Comparison of ENCODE assay signal across 16 cellular contexts in genomic region chr6:13688692-13689196, GRCh38. TPM values are rescaled to one million over a fixed set of nuclear protein-coding genes. Genes with fewer than 3 reads are reported as not detected.
DNase-seq lines count a peak whose midpoint lies in the region; ATAC-seq and TF ChIP-seq lines count a peak whose summit lies in the region.
"Had no signal": no experiment of that assay in that cellular context is flagged by ENCODE, and none has a peak within 500 bp of the region (broad histone marks: within the 10 kb centered on the region; RNA-seq: fewer than 3 reads in every experiment).

No MANE protein-coding gene starts in this region.

- no peaks in the 10 kb centered on the region for H3K9me2 ChIP-seq in PC-9 (ENCODE audit: insufficient read depth)

- H3K27me3 Mint-ChIP-seq in MCF 10A (ENCODE audit: insufficient read depth, unreplicated experiment) (no peaks in the 10 kb centered on the region), type B pancreatic cell (no peaks in the 10 kb centered on the region)
- H3K27me3 Mint-ChIP-seq in central memory CD8-positive, alpha-beta T cell, result no peaks in the 10 kb centered on the region

- no peaks in the 10 kb centered on the region for H3K36me3 ChIP-seq in breast epithelium
- H3K36me3 ChIP-seq in PC-9 (ENCODE audit: low read depth), result peaks cover 16% of the 10 kb centered on the region

- peaks cover 34% of the 10 kb centered on the region; the same call in 1 of the 2 replicates for H4K20me1 ChIP-seq in PC-9 (ENCODE audit: insufficient read depth)

- H3K36me3 Mint-ChIP-seq in MCF 10A (ENCODE audit: insufficient read depth, unreplicated experiment) (peaks cover 46% of the 10 kb centered on the region), type B pancreatic cell (peaks cover 39% of the 10 kb centered on the region)
- H3K36me3 Mint-ChIP-seq in central memory CD8-positive, alpha-beta T cell (ENCODE audit: insufficient read depth), result peaks cover 21% of the 10 kb centered on the region

- H3K4me3 Mint-ChIP-seq in MCF 10A (ENCODE audit: unreplicated experiment) (no peak overlapping the region), type B pancreatic cell (no peak overlapping the region)
- peak overlapping the region; percentile 0 for H3K4me3 Mint-ChIP-seq in central memory CD8-positive, alpha-beta T cell

- no peak overlapping the region for H2AFZ ChIP-seq in PC-9

- no peak for TF ChIP-seq POLR2A in breast epithelium (IDR thresholded peaks at IDR 0.05)

- peaks cover 93% of the 10 kb centered on the region for H3K79me2 ChIP-seq in PC-9 (ENCODE audit: low read depth)

- CTCF ChIA-PET in MCF 10A (lab: Yijun Ruan, JAX) (no interaction called here), PC-9 (lab: Charles Lee) (no interaction called here)

- H3F3A ChIP-seq in PC-9 (ENCODE audit: insufficient read depth, low read depth), result peaks cover 28% of the 10 kb centered on the region

- intact Hi-C loops in MCF 10A (cut with micrococcal nuclease) (no loop called here), breast epithelium (cut with DNase I; ENCODE audit: low total_unique reads) (no loop called here), PC-9 (cut with micrococcal nuclease; ENCODE audit: unreplicated experiment) (no loop called here)

- H3K4me2 ChIP-seq in PC-9, result no peak overlapping the region

- no peak overlapping the region for H3K27ac ChIP-seq in breast epithelium
- peak overlapping the region; percentile 38; the same call in 1 of the 2 replicates for H3K27ac ChIP-seq in PC-9

- H3K27ac Mint-ChIP-seq in MCF 10A (ENCODE audit: low read depth, unreplicated experiment), result peak overlapping the region; percentile 4
- H3K27ac Mint-ChIP-seq in central memory CD8-positive, alpha-beta T cell (ENCODE audit: low read depth), result peak overlapping the region; percentile 95
- peak overlapping the region; percentile 62 for H3K27ac Mint-ChIP-seq in type B pancreatic cell

- H3K9me3 Mint-ChIP-seq in MCF 10A (ENCODE audit: unreplicated experiment) (no peaks in the 10 kb centered on the region), type B pancreatic cell (no peaks in the 10 kb centered on the region)
- no peaks in the 10 kb centered on the region for H3K9me3 Mint-ChIP-seq in central memory CD8-positive, alpha-beta T cell

- BruUV-seq in MCF 10A (replicated peaks; lab: Mats Ljungman, UMichigan), result no TSS peak
- no TSS peak for BruUV-seq in PC-9 (replicated peaks; lab: Mats Ljungman, UMichigan)

- peak; percentile 5 for ATAC-seq in central memory CD8-positive, alpha-beta T cell (replicated peaks; ENCODE audit: extremely low read depth, poor library complexity, severe bottlenecking)
- no peak for ATAC-seq in HG02588 (IDR thresholded peaks at IDR 0.05; ENCODE audit: unreplicated experiment)

- no peaks in the 10 kb centered on the region for H3K9me3 ChIP-seq in breast epithelium
- no peaks in the 10 kb centered on the region for H3K9me3 ChIP-seq in PC-9 (ENCODE audit: insufficient read depth, low read depth)

- H3K27me3 ChIP-seq in breast epithelium, result no peaks in the 10 kb centered on the region
- H3K27me3 ChIP-seq in PC-9 (ENCODE audit: insufficient read depth, low read depth), result no peaks in the 10 kb centered on the region

- POLR2A ChIA-PET in MCF 10A (lab: Yijun Ruan, JAX), result interaction anchor here (0.7 to 1.5 kb wide), 2 partner anchors 12 kb away, joined by 3 to 7 read pairs; no protein-coding TSS in a partner anchor
- POLR2A ChIA-PET in PC-9 (lab: Charles Lee; ENCODE audit: unreplicated experiment), result no interaction called here

- H3K4me1 ChIP-seq in breast epithelium (peaks cover 0 to 11% of the 10 kb centered on the region in 2 donors), PC-9 (replicated peaks; ENCODE audit: insufficient read depth) (no peaks in the 10 kb centered on the region)

- H3K4me3 ChIP-seq in breast epithelium (no peak overlapping the region), PC-9 (no peak overlapping the region)
- H3K4me3 ChIP-seq: lung had no signal

- DNase-seq in MCF 10A (ENCODE audit: unreplicated experiment), result no peak
- no peak for DNase-seq in breast epithelium (ENCODE audit: low spot score in 2 of 2)
- no peak for DNase-seq in PC-9
- no peak for DNase-seq in central memory CD8-positive, alpha-beta T cell (ENCODE audit: low spot score in 2 of 2)
- DNase-seq in type B pancreatic cell (ENCODE audit: extremely low spot score, unreplicated experiment), result no peak
- DNase-seq in NCI-H1105 (lab: John Stamatoyannopoulos, UW), result no peak
- DNase-seq: AML-193, aorta, Calu3, islet precursor cell, NCI-H2029, NCI-H69, SIG-M5, T1000 had no signal

- peaks cover 25% of the 10 kb centered on the region for H3K4me1 Mint-ChIP-seq in MCF 10A (ENCODE audit: insufficient read depth, unreplicated experiment)
- peaks cover 62% of the 10 kb centered on the region for H3K4me1 Mint-ChIP-seq in central memory CD8-positive, alpha-beta T cell
- peaks cover 12% of the 10 kb centered on the region for H3K4me1 Mint-ChIP-seq in type B pancreatic cell (ENCODE audit: unreplicated experiment)

- TF ChIP-seq CTCF in MCF 10A (IDR thresholded peaks at IDR 0.05; ENCODE audit: unreplicated experiment) (no peak), breast epithelium (IDR thresholded peaks at IDR 0.05) (no peak), PC-9 (conservative IDR thresholded peaks at IDR 0.05) (no peak), type B pancreatic cell (conservative IDR thresholded peaks at IDR 0.05) (no peak)

RNA-seq across cellular contexts. Expression of gene RANBP9, which starts 22.9 kb away (rescaled TPM):
- total RNA-seq in MCF 10A (2022) (42.0 and 48.0 TPM in 2 replicates), breast epithelium (10 to 100 TPM; 43.9 to 51.5 (median 48.0) TPM), PC-9 (2021) (44.0 and 73.8 TPM in 2 replicates), type B pancreatic cell (ENCODE audit: low replicate concordance) (40.4 and 43.4 TPM in 2 replicates)

Comparison
In these comparisons a context has a peak if more than half of its experiments do, and no peak if none do; other contexts are left out.
1. H3K27ac Mint-ChIP-seq: peak in every context shown above with its lines; median percentile 95 in central memory CD8-positive, alpha-beta T cell; 62 in type B pancreatic cell; 4 in MCF 10A.